In genomic region chr5:71938886-71939285, GRCh38 we compare ENCODE assay signal across 8 cellular contexts.
DNase-seq lines count a peak whose midpoint lies in the region; ATAC-seq and TF ChIP-seq lines count a peak whose summit lies in the region.

No MANE protein-coding gene starts in this region.

- peaks cover 18% of the 10 kb centered on the region for H3K9me3 ChIP-seq in left ventricle myocardium inferior (replicated peaks)

- H3K4me3 ChIP-seq in left ventricle myocardium inferior (no peak overlapping the region), brain microvascular endothelial cell (ENCODE audit: low read depth, low read length) (no peak overlapping the region)

- H3K27me3 ChIP-seq in left ventricle myocardium inferior (ENCODE audit: low read depth): no peaks in the 10 kb centered on the region
- H3K27me3 ChIP-seq in brain microvascular endothelial cell (replicated peaks): no peaks in the 10 kb centered on the region

- peak; percentile 39 for DNase-seq in Right ventricle myocardium superior
- no peak for DNase-seq in left ventricle myocardium inferior
- DNase-seq in RWPE1 (ENCODE audit: low spot score): peak; percentile 41
- peak; percentile 52 for DNase-seq in iPS-NIHi11 (ENCODE audit: low spot score)
- DNase-seq in ureter (ENCODE audit: low spot score): peak; percentile 66
- no peak for DNase-seq in brain microvascular endothelial cell

- POLR2A ChIA-PET in RWPE1 (lab: Yijun Ruan, JAX; ENCODE audit: low non-redundant PET): no interaction called here

- in situ Hi-C loops in brain microvascular endothelial cell (cut with HindIII; ENCODE audit: low pct_ligation_motif_present, low sequenced_read_pairs): no loop called here

- H3K36me3 ChIP-seq in left ventricle myocardium inferior: no peaks in the 10 kb centered on the region
- no peaks in the 10 kb centered on the region for H3K36me3 ChIP-seq in brain microvascular endothelial cell (replicated peaks)

- no peaks in the 10 kb centered on the region for H3K4me1 ChIP-seq in left ventricle myocardium inferior

- CTCF ChIA-PET in RWPE1 (lab: Yijun Ruan, JAX): interaction anchor here (0.6 to 0.9 kb wide), 4 partner anchors 30 to 823 kb away, joined by 3 read pairs; no protein-coding TSS in a partner anchor

- intact Hi-C loops in Right ventricle myocardium superior (cut with DNase I): loop anchor here (10.0 kb wide), 1 partner anchor 154 kb away; no protein-coding TSS in a partner anchor
- intact Hi-C loops in left ventricle myocardium inferior (cut with micrococcal nuclease): no loop called here

- ATAC-seq in Right ventricle myocardium superior (ENCODE audit: poor library complexity) (peak; percentile 54), HG02981 (IDR thresholded peaks at IDR 0.05; ENCODE audit: unreplicated experiment) (no peak), HG03095 (IDR thresholded peaks at IDR 0.05; ENCODE audit: unreplicated experiment) (no peak)

- TF ChIP-seq CTCF in left ventricle myocardium inferior (IDR thresholded peaks at IDR 0.05; ENCODE audit: borderline replicate concordance): no peak
- TF ChIP-seq CTCF in RWPE1 (conservative IDR thresholded peaks at IDR 0.05; ENCODE audit: low read depth): no peak
- no peak for TF ChIP-seq CTCF in brain microvascular endothelial cell (IDR thresholded peaks at IDR 0.05; ENCODE audit: low read depth, low read length, missing control alignments)

- H3K27ac ChIP-seq in left ventricle myocardium inferior (replicated peaks): no peak overlapping the region
- H3K27ac ChIP-seq in RWPE1: peak overlapping the region; percentile 5; the same call in 1 of the 2 replicates
- no peak overlapping the region for H3K27ac ChIP-seq in brain microvascular endothelial cell

Comparison
In these comparisons a context has a peak if more than half of its experiments do, and no peak if none do; other contexts are left out.
1. DNase-seq: peak in Right ventricle myocardium superior (single experiment), RWPE1 (single experiment), iPS-NIHi11 (single experiment) and ureter (single experiment); none in left ventricle myocardium inferior (single experiment) and brain microvascular endothelial cell (single experiment).